In the genomic region with DNA sequence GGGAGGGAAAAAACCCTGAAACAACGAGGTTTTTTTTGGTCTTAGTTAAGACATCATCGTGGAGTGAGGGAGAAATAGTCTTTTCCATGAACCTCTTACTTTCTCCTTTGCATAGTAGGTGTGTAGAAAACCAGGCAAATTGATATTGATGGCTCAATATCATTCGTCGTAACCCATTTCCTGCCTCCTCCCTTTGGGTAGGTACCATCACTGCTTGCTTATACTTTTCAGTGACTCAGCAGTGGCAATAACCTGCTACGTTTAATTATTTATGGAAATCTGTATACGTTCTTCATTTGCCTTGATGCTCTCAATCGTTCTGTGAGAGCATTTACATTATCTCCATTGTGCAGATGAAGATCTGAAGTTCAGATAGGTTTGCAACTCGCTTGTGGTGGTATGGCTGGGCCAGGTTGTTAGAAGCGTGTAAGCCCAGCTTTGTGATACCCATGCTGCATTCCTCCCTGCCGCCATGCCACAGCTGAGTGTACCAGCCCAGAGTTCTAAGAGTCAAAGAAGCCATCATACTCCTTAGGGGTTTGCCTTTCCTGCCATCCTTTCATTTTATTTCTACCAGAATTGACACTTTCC, we compare ENCODE assay signal across 26 cellular contexts.
"Had no signal": no experiment of that assay in that cellular context is flagged by ENCODE, and none has a peak within 500 bp of the region (broad histone marks: within the 10 kb centered on the region; RNA-seq: fewer than 3 reads in every experiment).

No MANE protein-coding gene starts in this region.

- H3K27me3 Mint-ChIP-seq: activated CD4-positive, alpha-beta T cell treated with anti-CD3 and anti-CD28 coated beads, Interleukin-2, amount 10 ng/mL, durations not matched to agents 7 days and 5 days; activated naive CD8-positive, alpha-beta T cell; dendritic cell treated with granulocyte-macrophage colony-stimulating factor and Interleukin-4, amounts not matched to agents 40 ng/mL and 50 ng/mL, for 4 days; naive B cell had no signal

- H3K9me3 ChIP-seq: heart right ventricle, lower lobe of right lung, right lobe of liver, stomach, suprapubic skin, tibial nerve had no signal

- H3K4me3 Mint-ChIP-seq: activated CD4-positive, alpha-beta T cell treated with anti-CD3 and anti-CD28 coated beads, Interleukin-2, amount 10 ng/mL, durations not matched to agents 7 days and 5 days; activated naive CD8-positive, alpha-beta T cell; dendritic cell treated with granulocyte-macrophage colony-stimulating factor and Interleukin-4, amounts not matched to agents 40 ng/mL and 50 ng/mL, for 4 days; neural progenitor cell; stimulated activated memory B cell treated with anti-CD40 and anti-IgM and Interleukin-4, amounts not matched to agents 10 μg/mL and 1 μg/mL and 100 μg/mL, for 72 hours had no signal

- H3K27ac Mint-ChIP-seq: activated CD4-positive, alpha-beta T cell treated with anti-CD3 and anti-CD28 coated beads, Interleukin-2, amount 10 ng/mL, durations not matched to agents 7 days and 5 days; activated naive CD8-positive, alpha-beta T cell; dendritic cell treated with granulocyte-macrophage colony-stimulating factor and Interleukin-4, amounts not matched to agents 40 ng/mL and 50 ng/mL, for 4 days; neural progenitor cell; stimulated activated memory B cell treated with anti-CD40 and anti-IgM and Interleukin-4, amounts not matched to agents 10 μg/mL and 1 μg/mL and 100 μg/mL, for 72 hours had no signal

- H3K27me3 ChIP-seq: cardiac muscle cell, heart right ventricle, neural progenitor cell, right lobe of liver, stomach, suprapubic skin, tibial nerve had no signal

- H3K36me3 Mint-ChIP-seq: naive B cell; stimulated activated memory B cell treated with anti-CD40 and anti-IgM and Interleukin-4, amounts not matched to agents 10 μg/mL and 1 μg/mL and 100 μg/mL, for 72 hours had no signal

- ATAC-seq: heart right ventricle; left lobe of liver; lower lobe of right lung; right lobe of liver; stimulated activated memory B cell treated with anti-CD40 and anti-IgM and Interleukin-4, amounts not matched to agents 10 μg/mL and 1 μg/mL and 100 μg/mL, for 72 hours had no signal

- H3K27ac ChIP-seq: cardiac muscle cell, heart right ventricle, lower lobe of right lung, neural progenitor cell, right lobe of liver, skin epidermis, stomach, suprapubic skin, tibial nerve, WERI-Rb-1 had no signal

- H3K36me3 ChIP-seq: cardiac muscle cell, right lobe of liver had no signal

- H3K4me1 Mint-ChIP-seq: neural progenitor cell had no signal

- FAIRE-seq: TTC549, urothelium cell line had no signal

- H3K9me3 Mint-ChIP-seq: dendritic cell treated with granulocyte-macrophage colony-stimulating factor and Interleukin-4, amounts not matched to agents 40 ng/mL and 50 ng/mL, for 4 days; naive B cell; neural progenitor cell; stimulated activated memory B cell treated with anti-CD40 and anti-IgM and Interleukin-4, amounts not matched to agents 10 μg/mL and 1 μg/mL and 100 μg/mL, for 72 hours had no signal

- DNase-seq: activated CD4-positive, alpha-beta T cell treated with anti-CD3 and anti-CD28 coated beads, Interleukin-2, amount 10 ng/mL, durations not matched to agents 7 days and 5 days; activated CD4-positive, CD25-positive, alpha-beta regulatory T cell treated with anti-CD3 and anti-CD28 coated beads, Interleukin-2, amount 50 U/mL, for 72 hours; activated T-cell treated with anti-CD3 and anti-CD28 coated beads for 4 hours; effector CD4-positive, alpha-beta T cell; erythroblast; foreskin fibroblast; heart right ventricle; lower lobe of right lung; mesendoderm; naive B cell; posterior cingulate gyrus; right lobe of liver; stimulated activated CD4-positive, alpha-beta T cell treated with anti-CD3 and anti-CD28 coated beads, Interleukin-2, amount 100 ng/mL, for 24 hours; stomach; WERI-Rb-1 had no signal

- H3K4me3 ChIP-seq: cardiac muscle cell, heart right ventricle, lower lobe of right lung, neural progenitor cell, right lobe of liver, skin epidermis, stomach, suprapubic skin, tibial nerve had no signal
